ENCODE assay signal across 1 cellular context in the genomic region with DNA sequence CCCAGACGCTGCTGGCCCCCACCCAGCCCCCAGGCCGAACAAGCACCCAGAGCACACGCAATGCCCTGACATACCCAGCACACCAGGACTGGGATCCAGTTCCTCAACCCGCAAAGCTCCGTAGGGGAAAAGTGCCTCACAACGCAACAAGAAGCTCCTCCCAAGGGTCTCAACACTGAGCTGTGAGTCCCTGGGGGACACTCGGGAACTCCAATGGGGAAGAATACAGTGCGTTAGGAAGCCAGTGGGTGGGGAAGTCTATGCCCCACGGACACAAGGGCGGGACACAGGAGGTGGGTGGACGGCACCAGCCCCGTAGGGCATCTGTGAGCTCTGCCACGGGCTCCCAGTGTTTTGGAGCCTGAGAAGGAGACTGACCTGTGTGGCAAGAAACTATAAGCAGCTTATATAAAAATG.
A peak's percentile ranks its signal among the peaks of the same experiment; 100 is the strongest.
TF ChIP-seq lines count a peak whose summit lies in the region.

No MANE protein-coding gene starts in this region.

TF ChIP-seq in IMR-90, 13 proteins besides CTCF, POLR2A, EP300 and RAD21:
- TF ChIP-seq ELK1 (IDR thresholded peaks at IDR 0.05; ENCODE audit: borderline replicate concordance, low read depth, low read length) (no peak), CEBPB (IDR thresholded peaks at IDR 0.05; ENCODE audit: low read depth, low read length) (no peak), MAZ (IDR thresholded peaks at IDR 0.05; ENCODE audit: borderline replicate concordance, low read depth, low read length) (0 out of 2 replicates have a peak, but pooled peaks have one; percentile 8), SMC3 (IDR thresholded peaks at IDR 0.05; ENCODE audit: low read depth, low read length) (no peak), MXI1 (IDR thresholded peaks at IDR 0.05; ENCODE audit: borderline replicate concordance, low read depth, low read length) (no peak), RCOR1 (IDR thresholded peaks at IDR 0.05; ENCODE audit: insufficient replicate concordance, low read length) (no peak), NFE2L2 (IDR thresholded peaks at IDR 0.05; ENCODE audit: low read depth, low read length) (no peak), USF2 (IDR thresholded peaks at IDR 0.05; ENCODE audit: low read depth, low read length) (no peak)
